18 cellular contexts compared by ENCODE assay signal in genomic region chr19:42554046-42554575, GRCh38. TPM values are rescaled to one million over a fixed set of nuclear protein-coding genes. Genes with fewer than 3 reads are reported as not detected.
DNase-seq lines count a peak whose midpoint lies in the region; ATAC-seq, FAIRE-seq and TF ChIP-seq lines count a peak whose summit lies in the region.
"Had no signal": no experiment of that assay in that cellular context is flagged by ENCODE, and none has a peak within 500 bp of the region (broad histone marks: within the 10 kb centered on the region; RNA-seq: fewer than 3 reads in every experiment).

No MANE protein-coding gene starts in this region.

- no peaks in the 10 kb centered on the region for H3K27me3 Mint-ChIP-seq in type B pancreatic cell

- CTCF ChIA-PET in H1 (lab: Charles Lee; ENCODE audit: partially characterized antibody) = interaction anchor here (1.1 to 4.8 kb wide), 8 partner anchors 8 to 115 kb away, joined by 3 to 30 read pairs (median 6); no protein-coding TSS in a partner anchor

- no peaks in the 10 kb centered on the region for H3K79me1 ChIP-seq in H1 (ENCODE audit: low read depth, low read length)

- H3K18ac ChIP-seq in H1 (ENCODE audit: extremely low read depth, low read length) = no peak overlapping the region

- H3K4me3 ChIP-seq in right atrium auricular region = no peak overlapping the region
- H3K4me3 ChIP-seq in H1 (ENCODE audit: extremely low read depth in 1 of 4, insufficient read depth in 2 of 4, low read depth in 3 of 4, low read length in 4 of 4) = no peak overlapping the region
- H3K4me3 ChIP-seq in neutrophil (ENCODE audit: low read depth in 1 of 2, low read length in 1 of 2) = peak overlapping the region in 1 of 2 experiments; percentile 58
- H3K4me3 ChIP-seq in psoas muscle = no peak overlapping the region
- H3K4me3 ChIP-seq in transverse colon = no peak overlapping the region

- peaks cover 5% of the 10 kb centered on the region for H3K9me3 Mint-ChIP-seq in type B pancreatic cell

- no peaks in the 10 kb centered on the region for H3K36me3 Mint-ChIP-seq in type B pancreatic cell
- H3K36me3 Mint-ChIP-seq: CD8-positive, alpha-beta T cell had no signal

- no peaks in the 10 kb centered on the region for H3K79me2 ChIP-seq in H1 (ENCODE audit: control insufficient read depth in 1 of 2, insufficient read depth in 2 of 2, low read length in 2 of 2)

- no peaks in the 10 kb centered on the region for H3K23me2 ChIP-seq in H1 (ENCODE audit: low read depth, low read length)

- H3K27ac ChIP-seq in right atrium auricular region = no peak overlapping the region
- no peak overlapping the region for H3K27ac ChIP-seq in H1 (ENCODE audit: low read depth, low read length)
- H3K27ac ChIP-seq in neutrophil = peak overlapping the region; percentile 81
- H3K27ac ChIP-seq in psoas muscle = no peak overlapping the region
- no peak overlapping the region for H3K27ac ChIP-seq in transverse colon
- H3K27ac ChIP-seq: C4-2B had no signal

- H3K56ac ChIP-seq in H1 (replicated peaks; ENCODE audit: insufficient read length, low read depth, low read length) = no peak overlapping the region

- TF ChIP-seq CTCF in right atrium auricular region (IDR thresholded peaks at IDR 0.05) (no peak), H1 (IDR thresholded peaks at IDR 0.05; ENCODE audit: control extremely low read depth in 1 of 3, insufficient read depth in 1 of 3, low read depth in 1 of 3, low read length in 3 of 3) (no peak), neutrophil (IDR thresholded peaks at IDR 0.05) (no peak), type B pancreatic cell (conservative IDR thresholded peaks at IDR 0.05) (no peak), psoas muscle (IDR thresholded peaks at IDR 0.05) (no peak), transverse colon (IDR thresholded peaks at IDR 0.05) (no peak)

- in situ Hi-C loops in transverse colon (cut with MboI; ENCODE audit: low pct_ligation_motif_present in 1 of 4, low pct_unique_long_range_greater_than_20kb in 1 of 4, low sequenced_read_pairs in 3 of 4) = loop anchor here in 1 of 4 donors (10.0 kb wide), 1 partner anchor 51 kb away; no protein-coding TSS in a partner anchor

- TF ChIP-seq RAD21 in H1 (IDR thresholded peaks at IDR 0.05 in 1 of 2, conservative IDR thresholded peaks at IDR 0.05 in 1 of 2; ENCODE audit: low read depth in 2 of 2, low read length in 2 of 2) = no peak

- H3K4me1 ChIP-seq in right atrium auricular region (no peaks in the 10 kb centered on the region), H1 (replicated peaks in 1 of 4; ENCODE audit: control insufficient read depth in 3 of 4, insufficient read depth in 4 of 4, low read length in 3 of 4) (peaks cover 5 to 15% (median 9%) of the 10 kb centered on the region in 4 experiments), neutrophil (ENCODE audit: control insufficient read depth in 1 of 2, insufficient read depth in 1 of 2, low read depth in 1 of 2, low read length in 1 of 2) (peaks cover 53 to 56% of the 10 kb centered on the region in 2 experiments), psoas muscle (no peaks in the 10 kb centered on the region), transverse colon (peaks cover 0 to 3% (median 0%) of the 10 kb centered on the region in 4 donors)

- no peak overlapping the region for H3K4me3 Mint-ChIP-seq in type B pancreatic cell
- H3K4me3 Mint-ChIP-seq: CD8-positive, alpha-beta T cell had no signal

- no peak overlapping the region for H3K4ac ChIP-seq in H1 (replicated peaks; ENCODE audit: insufficient read length, low read depth, low read length)

- H3K14ac ChIP-seq in H1 (ENCODE audit: insufficient read length) = no peak overlapping the region

- H2AFZ ChIP-seq in H1 (ENCODE audit: low read length) = no peak overlapping the region

- H3K27ac Mint-ChIP-seq in type B pancreatic cell = no peak overlapping the region
- H3K27ac Mint-ChIP-seq: CD8-positive, alpha-beta T cell had no signal

- H2BK15ac ChIP-seq in H1 (ENCODE audit: low read length) = 0 out of 2 replicates have a peak overlapping the region, but pooled peaks have one; percentile 61

- no peak overlapping the region for H2AK5ac ChIP-seq in H1 (ENCODE audit: low read depth, low read length)

- ATAC-seq in left cardiac atrium (no peak), psoas muscle (no peak), GM19351 (IDR thresholded peaks at IDR 0.05; ENCODE audit: unreplicated experiment) (no peak)
- ATAC-seq: CD8-positive, alpha-beta T cell had no signal

- H4K91ac ChIP-seq in H1 (replicated peaks; ENCODE audit: insufficient read length, low read length) = no peak overlapping the region

- 85% methylated on average over 3 of the region's 3 CpGs; no CpG with 5 or more reads in 1 of the 2 experiments for WGBS in H1 (ENCODE audit: extremely low coverage in 1 of 2, insufficient coverage in 1 of 2, insufficient read length in 1 of 2, insufficient replicate concordance in 2 of 2, low coverage in 1 of 2, low lambda C conversion rate in 2 of 2, missing lambda C conversion rate in 1 of 2), 2 experiments
- 83 to 96% (median 89%) methylated on average over 3 of the region's 3 CpGs for WGBS in psoas muscle, 3 donors
- 90 to 94% methylated on average over 3 of the region's 3 CpGs for WGBS in transverse colon (ENCODE audit: low coverage in 1 of 2), 2 donors

- H2BK5ac ChIP-seq in H1 (ENCODE audit: low read depth, low read length) = no peak overlapping the region

- intact Hi-C loops in left cardiac atrium (cut with DNase I) (no loop called here), psoas muscle (cut with DNase I) (no loop called here), transverse colon (cut with DNase I; ENCODE audit: low total_unique reads) (no loop called here)

- DNase-seq in right atrium auricular region (ENCODE audit: low spot score) = peak; percentile 43
- DNase-seq in left cardiac atrium = no peak
- DNase-seq in H1 (ENCODE audit: low read depth in 1 of 2, low spot score in 2 of 2) = no peak
- peak; percentile 52 for DNase-seq in type B pancreatic cell (ENCODE audit: extremely low spot score, unreplicated experiment)
- no peak for DNase-seq in psoas muscle
- no peak for DNase-seq in transverse colon
- DNase-seq: 8988T, COR-L47, DND-41 had no signal

- H2BK20ac ChIP-seq in H1 (ENCODE audit: low read length) = no peak overlapping the region

- H3K23ac ChIP-seq in H1 (ENCODE audit: insufficient read length) = no peak overlapping the region

- H3K9me3 ChIP-seq in right atrium auricular region (no peaks in the 10 kb centered on the region), H1 (ENCODE audit: insufficient read depth in 2 of 2, low read depth in 1 of 2, low read length in 1 of 2) (peaks cover 4 to 6% of the 10 kb centered on the region in 2 experiments; a peak in 1 of 4 replicates), neutrophil (no peaks in the 10 kb centered on the region), psoas muscle (no peaks in the 10 kb centered on the region), transverse colon (no peaks in the 10 kb centered on the region)

- no peak overlapping the region for H3K9ac ChIP-seq in H1 (replicated peaks in 1 of 4; ENCODE audit: extremely low read depth in 1 of 4, low read depth in 3 of 4, low read length in 3 of 4)

- no peak for FAIRE-seq in H1 (lab: Jason Lieb, UNC)
- FAIRE-seq: D721Med, GM12892, GM19239, HTR-8/SVneo had no signal

- no peak overlapping the region for H4K5ac ChIP-seq in H1 (ENCODE audit: insufficient read length, low read depth, low read length)

- TF ChIP-seq EP300 in H1 (IDR thresholded peaks at IDR 0.05; ENCODE audit: borderline replicate concordance in 1 of 2, low read depth in 2 of 2, low read length in 2 of 2) (no peak), transverse colon (IDR thresholded peaks at IDR 0.05; ENCODE audit: low read depth) (no peak)

- H3K36me3 ChIP-seq in right atrium auricular region (no peaks in the 10 kb centered on the region), H1 (ENCODE audit: control insufficient read depth in 2 of 4, insufficient read depth in 4 of 4, low read length in 3 of 4) (no peaks in the 10 kb centered on the region), neutrophil (no peaks in the 10 kb centered on the region), psoas muscle (ENCODE audit: insufficient read depth in 1 of 2, low read depth in 1 of 2) (no peaks in the 10 kb centered on the region), transverse colon (no peaks in the 10 kb centered on the region)

- H3K4me1 Mint-ChIP-seq in type B pancreatic cell (ENCODE audit: unreplicated experiment) = no peaks in the 10 kb centered on the region

- H4K8ac ChIP-seq in H1 (ENCODE audit: extremely low read depth, insufficient read depth, low read length) = no peak overlapping the region

- POLR2A ChIA-PET in H1 (lab: Charles Lee; ENCODE audit: partially characterized antibody) = no interaction called here

- TF ChIP-seq POLR2A in H1 (IDR thresholded peaks at IDR 0.05; ENCODE audit: control extremely low read depth in 1 of 2, low read depth in 2 of 2, low read length in 2 of 2) = no peak
- TF ChIP-seq POLR2A in transverse colon (IDR thresholded peaks at IDR 0.05) = no peak

- no peak overlapping the region for H2BK12ac ChIP-seq in H1 (ENCODE audit: low read depth, low read length)

- H4K20me1 ChIP-seq in H1 (replicated peaks in 1 of 2; ENCODE audit: control insufficient read depth in 1 of 2, insufficient read depth in 2 of 2, low read length in 2 of 2) = no peaks in the 10 kb centered on the region

- H3K27me3 ChIP-seq in right atrium auricular region (no peaks in the 10 kb centered on the region), H1 (replicated peaks in 1 of 4; ENCODE audit: control insufficient read depth in 3 of 4, extremely low read depth in 1 of 4, insufficient read depth in 3 of 4, low read length in 3 of 4) (no peaks in the 10 kb centered on the region; a peak in 2 of 7 replicates), neutrophil (no peaks in the 10 kb centered on the region), psoas muscle (ENCODE audit: insufficient read depth in 3 of 3, low read length in 2 of 3) (no peaks in the 10 kb centered on the region), transverse colon (no peaks in the 10 kb centered on the region)

- H3K4me2 ChIP-seq in H1 (ENCODE audit: insufficient read depth in 1 of 2, low read depth in 2 of 2, low read length in 2 of 2) = no peak overlapping the region

- no peak overlapping the region for H2BK120ac ChIP-seq in H1 (replicated peaks; ENCODE audit: low read depth, low read length)

RNA-seq across cellular contexts. Expression of gene CEACAM1, which starts 25.8 kb away (rescaled TPM):
- total RNA-seq in right atrium auricular region (under 1 TPM; 0.78 to 0.94 TPM), left cardiac atrium (1 to 10 TPM; 1.7 to 2.4 TPM), type B pancreatic cell (ENCODE audit: low replicate concordance) (19.1 and 28.8 TPM in 2 replicates), psoas muscle (1 to 10 TPM; 1.0 to 4.8 (median 1.8) TPM), transverse colon (100 to 1,000 TPM in 3 of 4 donors, 10 to 100 TPM in 1; 38.6 to 835 (median 564) TPM)
- 1.8 and 2.0 TPM in 2 replicates for total RNA-seq in H1 (2021; fragmentation: NEBNext Ultra II Directional; extraction: Animal tissue kit (Norgen Biotek cat#: 25700))
- polyA plus RNA-seq in H1 (2011; rRNA removed) (2.0 and 3.6 TPM in 2 replicates), psoas muscle (1 to 10 TPM in 1 of 3 donors, under 1 TPM in 2; 0.62 to 1.4 (median 0.83) TPM)
- polyA plus RNA-seq in H1 (2011; cell fraction: cytosol; rRNA removed) = 3.3 TPM
- 4.8 TPM for polyA plus RNA-seq in H1 (2011; cell fraction: nucleus; rRNA removed)
- polyA plus RNA-seq in H1 (2012, experiment 1 of 2) = 1.4 to 4.3 TPM (median 1.9 TPM) in 4 replicates
- 0.51 TPM for polyA plus RNA-seq in H1 (2012, experiment 2 of 2)
- polyA plus RNA-seq in H1 (2013, experiment 1 of 2) = 3.7 TPM
- polyA plus RNA-seq in H1 (2013, experiment 2 of 2) = 3.3 TPM
- 2.5 and 5.5 TPM in 2 replicates for polyA minus RNA-seq in H1 (2011; rRNA and poly(A)+ RNA removed)
- 2.0 TPM for polyA minus RNA-seq in H1 (2011; cell fraction: cytosol; rRNA and poly(A)+ RNA removed)
- 2.4 TPM for polyA minus RNA-seq in H1 (2011; cell fraction: nucleus; rRNA and poly(A)+ RNA removed)

RNA-seq across cellular contexts. Expression of gene CEACAM8, which starts 40.6 kb away (rescaled TPM):
- total RNA-seq in right atrium auricular region (not detected), left cardiac atrium (not detected), type B pancreatic cell (ENCODE audit: low replicate concordance) (not detected in 2 replicates), psoas muscle (under 1 TPM in 1 of 4 donors, not detected in 3; 0.25 TPM), transverse colon (1 to 10 TPM in 1 of 4 donors, under 1 TPM in 1, not detected in 2; 0.32 to 1.5 TPM)
- total RNA-seq in H1 (2021; fragmentation: NEBNext Ultra II Directional; extraction: Animal tissue kit (Norgen Biotek cat#: 25700)) = not detected in 2 replicates
- polyA plus RNA-seq in H1 (2011; rRNA removed) (not detected in 2 replicates), psoas muscle (under 1 TPM in 1 of 3 donors, not detected in 2; 0.03 TPM)
- polyA plus RNA-seq in H1 (2011; cell fraction: cytosol; rRNA removed) = not detected
- polyA plus RNA-seq in H1 (2011; cell fraction: nucleus; rRNA removed) = not detected
- not detected in 4 replicates for polyA plus RNA-seq in H1 (2012, experiment 1 of 2)
- polyA plus RNA-seq in H1 (2012, experiment 2 of 2) = not detected
- not detected for polyA plus RNA-seq in H1 (2013, experiment 1 of 2)
- not detected for polyA plus RNA-seq in H1 (2013, experiment 2 of 2)
- not detected in 2 replicates for polyA minus RNA-seq in H1 (2011; rRNA and poly(A)+ RNA removed)
- polyA minus RNA-seq in H1 (2011; cell fraction: cytosol; rRNA and poly(A)+ RNA removed) = not detected
- polyA minus RNA-seq in H1 (2011; cell fraction: nucleus; rRNA and poly(A)+ RNA removed) = not detected
- total RNA-seq: CD8-positive, alpha-beta T cell; H4 had no signal

Comparison
In these comparisons a context has a peak if more than half of its experiments do, and no peak if none do; other contexts are left out.
1. DNase-seq: peak in right atrium auricular region (single experiment) and type B pancreatic cell (single experiment); none in left cardiac atrium (single experiment), H1 (0 of 2), psoas muscle (0 of 2) and transverse colon (single experiment).